7 cellular contexts compared by ENCODE assay signal in genomic region chr1:154798645-154799044, GRCh38.
"Had no signal": no experiment of that assay in that cellular context is flagged by ENCODE, and none has a peak within 500 bp of the region (broad histone marks: within the 10 kb centered on the region; RNA-seq: fewer than 3 reads in every experiment).

No MANE protein-coding gene starts in this region.

- H3K27ac ChIP-seq: HL-60 had no signal

- H3K9me3 ChIP-seq: HAP-1 had no signal

- H3K4me3 ChIP-seq: HAP-1 had no signal

- H3K4me1 ChIP-seq: HAP-1 had no signal

- H3K36me3 ChIP-seq: HAP-1 had no signal

- ATAC-seq: HCT116, HepG2 had no signal

- DNase-seq: GOT3, H7, HFFc6 had no signal
